8 cellular contexts compared by ENCODE assay signal in genomic region chr9:101387871-101388506, GRCh38. TPM values are rescaled to one million over a fixed set of nuclear protein-coding genes. Genes with fewer than 3 reads are reported as not detected.
DNase-seq lines count a peak whose midpoint lies in the region; ATAC-seq, FAIRE-seq and TF ChIP-seq lines count a peak whose summit lies in the region.

No MANE protein-coding gene starts in this region.

- H3K27ac Mint-ChIP-seq in stimulated activated naive CD8-positive, alpha-beta T cell treated with anti-CD3 and anti-CD28 coated beads, Interleukin-15, amount 100 ng/mL, for 72 hours: no peak overlapping the region

- CTCF ChIA-PET in K562 (lab: Yijun Ruan, JAX; ENCODE audit: low intra/inter-chr PET ratio): interaction anchor here (0.6 to 1.0 kb wide), 3 partner anchors 76 to 786 kb away, joined by 3 read pairs; no protein-coding TSS in a partner anchor

- no peaks in the 10 kb centered on the region for H3K27me3 Mint-ChIP-seq in stimulated activated naive CD8-positive, alpha-beta T cell treated with anti-CD3 and anti-CD28 coated beads, Interleukin-15, amount 100 ng/mL, for 72 hours

- TF ChIP-seq CTCF in K562 (IDR thresholded peaks at IDR 0.05 in 2 of 3, conservative IDR thresholded peaks at IDR 0.05 in 1 of 3; ENCODE audit: insufficient read depth in 2 of 3, low read depth in 1 of 3, low read length in 3 of 3): peak; percentile 47 to 74 (median 55); a peak in 3 of 6 replicates

- intact Hi-C loops in K562 (cut with micrococcal nuclease): loop anchor here (1.0 to 2.0 kb wide), 4 partner anchors 72 to 269 kb away; no protein-coding TSS in a partner anchor

- H2AFZ ChIP-seq in K562 (ENCODE audit: low read depth, low read length): no peak overlapping the region

- H3K9me3 ChIP-seq in K562 (replicated peaks; ENCODE audit: control insufficient read depth, insufficient read depth, low read depth, low read length): peaks cover 10% of the 10 kb centered on the region

- TF ChIP-seq POLR2A in K562 (conservative IDR thresholded peaks at IDR 0.05): no peak

- 56% methylated on average over 6 of the region's 6 CpGs for WGBS in K562 (ENCODE audit: insufficient coverage, low coverage, missing lambda C conversion rate)

- H3K27me3 ChIP-seq in K562 (ENCODE audit: control insufficient read depth in 2 of 2, insufficient read depth in 2 of 2, low read length in 2 of 2) (no peaks in the 10 kb centered on the region), layer of hippocampus (ENCODE audit: control insufficient read depth, insufficient read depth, low read length) (no peaks in the 10 kb centered on the region)

- no peaks in the 10 kb centered on the region for H3K9me1 ChIP-seq in K562 (ENCODE audit: control insufficient read depth, insufficient read depth, low read length)

- H4K20me1 ChIP-seq in K562 (replicated peaks; ENCODE audit: control insufficient read depth, insufficient read depth, low read length): no peaks in the 10 kb centered on the region

- no peak overlapping the region for H3K4me2 ChIP-seq in K562 (ENCODE audit: insufficient read depth, low read length)

- peaks cover 22% of the 10 kb centered on the region for H3K4me1 Mint-ChIP-seq in stimulated activated naive CD8-positive, alpha-beta T cell treated with anti-CD3 and anti-CD28 coated beads, Interleukin-15, amount 100 ng/mL, for 72 hours

- H3K27ac ChIP-seq in K562 (ENCODE audit: extremely low read depth, low read depth, low read length) (no peak overlapping the region), layer of hippocampus (ENCODE audit: low read depth, low read length) (peak overlapping the region; percentile 41)

- FAIRE-seq in K562 (lab: Jason Lieb, UNC): peak; percentile 70

- no peak overlapping the region for H3K9ac ChIP-seq in K562 (ENCODE audit: insufficient read depth in 1 of 2, low read depth in 2 of 2, low read length in 2 of 2)

- no TSS peak for BruUV-seq in K562 (replicated peaks; lab: Mats Ljungman, UMichigan)

- no peaks in the 10 kb centered on the region for H3K4me1 ChIP-seq in K562 (replicated peaks in 1 of 2; ENCODE audit: control insufficient read depth in 2 of 2, insufficient read depth in 2 of 2, low read length in 2 of 2)

- TF ChIP-seq RAD21 in K562 (CRISPR knock-in tag; conservative IDR thresholded peaks at IDR 0.05 in 1 of 2, IDR thresholded peaks at IDR 0.05 in 1 of 2): peak; percentile 15 to 53; a peak in 2 of 4 replicates

- TF ChIP-seq EP300 in K562 (IDR thresholded peaks at IDR 0.05; ENCODE audit: low read length): no peak

- no peak overlapping the region for H3K4me3 Mint-ChIP-seq in stimulated activated naive CD8-positive, alpha-beta T cell treated with anti-CD3 and anti-CD28 coated beads, Interleukin-15, amount 100 ng/mL, for 72 hours

- no peak overlapping the region for H3K4me3 ChIP-seq in K562

- POLR2A ChIA-PET in K562 (lab: Yijun Ruan, JAX): interaction anchor here (2.8 kb wide), 1 partner anchor 10 kb away, joined by 13 read pairs; the partner anchor contains the start of genes MRPL50 and ZNF189

- H3K9me3 Mint-ChIP-seq in stimulated activated naive CD8-positive, alpha-beta T cell treated with anti-CD3 and anti-CD28 coated beads, Interleukin-15, amount 100 ng/mL, for 72 hours: peaks cover 18 to 19% of the 10 kb centered on the region in 2 donors

- peaks cover 30% of the 10 kb centered on the region for H3K79me2 ChIP-seq in K562 (ENCODE audit: control insufficient read depth, insufficient read depth, low read length)

- no peak for DNase-seq in stimulated activated naive CD8-positive, alpha-beta T cell treated with anti-CD3 and anti-CD28 coated beads, Interleukin-15, amount 100 ng/mL, for 72 hours
- no peak for DNase-seq in stimulated activated naive CD8-positive, alpha-beta T cell treated with anti-CD3 and anti-CD28 coated beads, Interleukin-15, Interleukin-2, amounts not matched to agents 100 U/mL and 50 U/mL, for 24 hours
- DNase-seq in NCI-H446 (lab: John Stamatoyannopoulos, UW) (peak; percentile 5 to 69), K562 (ENCODE audit: extremely low read depth in 1 of 4, low spot score in 3 of 4) (peak in 2 of 4 experiments; percentile 33 to 76)

- in situ Hi-C loops in K562 (cut with MboI): no loop called here

- peak; percentile 78 for ATAC-seq in stimulated activated naive CD8-positive, alpha-beta T cell treated with anti-CD3 and anti-CD28 coated beads, Interleukin-15, amount 100 ng/mL, for 72 hours
- no peak for ATAC-seq in stimulated activated naive CD8-positive, alpha-beta T cell treated with anti-CD3 and anti-CD28 coated beads, Interleukin-15, Interleukin-2, amounts not matched to agents 100 U/mL and 50 U/mL, for 24 hours
- ATAC-seq in HG03066 (IDR thresholded peaks at IDR 0.05; ENCODE audit: low read depth, unreplicated experiment) (peak; percentile 63), K562 (peak; percentile 98), GM21528 (IDR thresholded peaks at IDR 0.05; ENCODE audit: low FRiP score, unreplicated experiment) (no peak), HG02840 (IDR thresholded peaks at IDR 0.05; ENCODE audit: low FRiP score, unreplicated experiment) (no peak)

- peaks cover 59% of the 10 kb centered on the region for H3K36me3 ChIP-seq in K562 (ENCODE audit: control insufficient read depth, insufficient read depth, low read length)

RNA-seq across cellular contexts. Expression of gene BAAT, which starts 3.2 kb away (rescaled TPM):
- 0.32 and 0.49 TPM in 2 replicates for total RNA-seq in K562 (2011; cell fraction: chromatin; rRNA removed; ENCODE audit: low replicate concordance)
- 0.17 and 0.39 TPM in 2 replicates for total RNA-seq in K562 (2011; cell fraction: nucleolus; rRNA removed)
- 0.22 and 0.46 TPM in 2 replicates for total RNA-seq in K562 (2011; cell fraction: nucleoplasm; rRNA removed)
- total RNA-seq in K562 (2014; rRNA removed): 0.24 and 0.32 TPM in 2 replicates
- 0.26 and 0.40 TPM in 2 replicates for total RNA-seq in K562 (2014; rRNA removed; fragmentation: Illumina TruSeq; extraction: Trizol)
- 0.25 and 0.26 TPM in 2 replicates for total RNA-seq in K562 (2015; rRNA removed; fragmentation: Illumina TruSeq; extraction: Trizol)
- 0.27 and 0.36 TPM in 2 replicates for total RNA-seq in K562 (2021)
- polyA plus RNA-seq in K562 (2011; rRNA removed): 0.17 and 0.23 TPM in 2 replicates
- polyA plus RNA-seq in K562 (2011; cell fraction: cytosol; rRNA removed): 0.04 and 0.22 TPM in 2 replicates
- 0.28 and 0.67 TPM in 2 replicates for polyA plus RNA-seq in K562 (2011; cell fraction: nucleus; rRNA removed)
- 0.15 and 0.16 TPM in 2 replicates for polyA plus RNA-seq in K562 (2012)
- 0.25 and 0.33 TPM in 2 replicates for polyA plus RNA-seq in K562 (2014; fragmentation: Illumina TruSeq; extraction: Trizol)
- polyA plus RNA-seq in K562 (2014; fragmentation: Nextera tagmentation; extraction: Ambion mirVana): under 1 TPM; 0.53 to 0.76 TPM
- polyA plus RNA-seq in K562 (2014; rRNA removed): 0.28 and 0.88 TPM in 2 replicates
- 0.14 and 0.15 TPM in 2 replicates for polyA minus RNA-seq in K562 (2011; rRNA and poly(A)+ RNA removed)
- not detected in 2 replicates for polyA minus RNA-seq in K562 (2011; cell fraction: cytosol; rRNA and poly(A)+ RNA removed)
- polyA minus RNA-seq in K562 (2011; cell fraction: nucleus; rRNA and poly(A)+ RNA removed): 0.13 and 0.22 TPM in 2 replicates

RNA-seq across cellular contexts. Expression of gene MRPL50, which starts 10.4 kb away (rescaled TPM):
- total RNA-seq in K562 (2011; cell fraction: chromatin; rRNA removed; ENCODE audit: low replicate concordance): 5.5 and 17.9 TPM in 2 replicates
- 3.6 and 3.8 TPM in 2 replicates for total RNA-seq in K562 (2011; cell fraction: nucleolus; rRNA removed)
- total RNA-seq in K562 (2011; cell fraction: nucleoplasm; rRNA removed): 13.2 and 25.3 TPM in 2 replicates
- total RNA-seq in K562 (2014; rRNA removed): 17.5 and 21.8 TPM in 2 replicates
- total RNA-seq in K562 (2014; rRNA removed; fragmentation: Illumina TruSeq; extraction: Trizol): 37.5 and 42.5 TPM in 2 replicates
- 34.0 and 37.4 TPM in 2 replicates for total RNA-seq in K562 (2015; rRNA removed; fragmentation: Illumina TruSeq; extraction: Trizol)
- 19.7 and 21.9 TPM in 2 replicates for total RNA-seq in K562 (2021)
- polyA plus RNA-seq in K562 (2011; rRNA removed): 34.4 and 46.7 TPM in 2 replicates
- 7.0 and 16.5 TPM in 2 replicates for polyA plus RNA-seq in K562 (2011; cell fraction: cytosol; rRNA removed)
- polyA plus RNA-seq in K562 (2011; cell fraction: nucleus; rRNA removed): 13.0 and 22.6 TPM in 2 replicates
- polyA plus RNA-seq in K562 (2012): 10.1 and 18.7 TPM in 2 replicates
- 31.9 and 36.9 TPM in 2 replicates for polyA plus RNA-seq in K562 (2014; fragmentation: Illumina TruSeq; extraction: Trizol)
- 100 to 1,000 TPM in 1 of 2 experiments, 10 to 100 TPM in 1; 80.1 to 107 TPM for polyA plus RNA-seq in K562 (2014; fragmentation: Nextera tagmentation; extraction: Ambion mirVana)
- polyA plus RNA-seq in K562 (2014; rRNA removed): 20.4 and 26.8 TPM in 2 replicates
- polyA minus RNA-seq in K562 (2011; rRNA and poly(A)+ RNA removed): 11.0 and 14.4 TPM in 2 replicates
- polyA minus RNA-seq in K562 (2011; cell fraction: cytosol; rRNA and poly(A)+ RNA removed): 3.0 and 3.5 TPM in 2 replicates
- 9.3 and 20.3 TPM in 2 replicates for polyA minus RNA-seq in K562 (2011; cell fraction: nucleus; rRNA and poly(A)+ RNA removed)

RNA-seq across cellular contexts. Expression of gene ZNF189, which starts 10.7 kb away (rescaled TPM):
- total RNA-seq in K562 (2011; cell fraction: chromatin; rRNA removed; ENCODE audit: low replicate concordance): 6.8 and 22.2 TPM in 2 replicates
- 4.7 and 6.1 TPM in 2 replicates for total RNA-seq in K562 (2011; cell fraction: nucleolus; rRNA removed)
- total RNA-seq in K562 (2011; cell fraction: nucleoplasm; rRNA removed): 7.3 and 9.5 TPM in 2 replicates
- total RNA-seq in K562 (2014; rRNA removed): 6.1 and 6.3 TPM in 2 replicates
- total RNA-seq in K562 (2014; rRNA removed; fragmentation: Illumina TruSeq; extraction: Trizol): 12.8 and 13.7 TPM in 2 replicates
- total RNA-seq in K562 (2015; rRNA removed; fragmentation: Illumina TruSeq; extraction: Trizol): 15.3 and 15.6 TPM in 2 replicates
- 7.4 and 8.5 TPM in 2 replicates for total RNA-seq in K562 (2021)
- 4.7 and 6.0 TPM in 2 replicates for polyA plus RNA-seq in K562 (2011; rRNA removed)
- 0.76 and 2.4 TPM in 2 replicates for polyA plus RNA-seq in K562 (2011; cell fraction: cytosol; rRNA removed)
- 5.0 and 5.7 TPM in 2 replicates for polyA plus RNA-seq in K562 (2011; cell fraction: nucleus; rRNA removed)
- polyA plus RNA-seq in K562 (2012): 5.9 and 7.2 TPM in 2 replicates
- 9.0 and 10.7 TPM in 2 replicates for polyA plus RNA-seq in K562 (2014; fragmentation: Illumina TruSeq; extraction: Trizol)
- polyA plus RNA-seq in K562 (2014; fragmentation: Nextera tagmentation; extraction: Ambion mirVana): 1 to 10 TPM; 2.4 to 3.5 TPM
- polyA plus RNA-seq in K562 (2014; rRNA removed): 6.4 TPM in 2 replicates
- 10.9 and 16.2 TPM in 2 replicates for polyA minus RNA-seq in K562 (2011; rRNA and poly(A)+ RNA removed)
- 2.3 and 3.6 TPM in 2 replicates for polyA minus RNA-seq in K562 (2011; cell fraction: cytosol; rRNA and poly(A)+ RNA removed)
- 9.2 and 19.4 TPM in 2 replicates for polyA minus RNA-seq in K562 (2011; cell fraction: nucleus; rRNA and poly(A)+ RNA removed)

RNA-seq across cellular contexts. Expression of gene ALDOB, which starts 47.6 kb away (rescaled TPM):
- total RNA-seq in K562 (2011; cell fraction: chromatin; rRNA removed; ENCODE audit: low replicate concordance): not detected in 2 replicates
- total RNA-seq in K562 (2011; cell fraction: nucleolus; rRNA removed): not detected in 2 replicates
- not detected in 2 replicates for total RNA-seq in K562 (2011; cell fraction: nucleoplasm; rRNA removed)
- total RNA-seq in K562 (2014; rRNA removed): not detected in 2 replicates
- total RNA-seq in K562 (2014; rRNA removed; fragmentation: Illumina TruSeq; extraction: Trizol): not detected in 2 replicates
- total RNA-seq in K562 (2015; rRNA removed; fragmentation: Illumina TruSeq; extraction: Trizol): not detected in 2 replicates
- 0.78 and 0.80 TPM in 2 replicates for total RNA-seq in K562 (2021)
- polyA plus RNA-seq in K562 (2011; rRNA removed): not detected in 2 replicates
- polyA plus RNA-seq in K562 (2011; cell fraction: cytosol; rRNA removed): not detected in 2 replicates
- polyA plus RNA-seq in K562 (2011; cell fraction: nucleus; rRNA removed): 0.10 TPM in 1 of 2 replicates, not detected in the other
- 0.06 TPM in 1 of 2 replicates, not detected in the other for polyA plus RNA-seq in K562 (2012)
- not detected in 2 replicates for polyA plus RNA-seq in K562 (2014; fragmentation: Illumina TruSeq; extraction: Trizol)
- polyA plus RNA-seq in K562 (2014; fragmentation: Nextera tagmentation; extraction: Ambion mirVana): not detected
- not detected in 2 replicates for polyA plus RNA-seq in K562 (2014; rRNA removed)
- not detected in 2 replicates for polyA minus RNA-seq in K562 (2011; rRNA and poly(A)+ RNA removed)
- polyA minus RNA-seq in K562 (2011; cell fraction: cytosol; rRNA and poly(A)+ RNA removed): not detected in 2 replicates
- not detected in 2 replicates for polyA minus RNA-seq in K562 (2011; cell fraction: nucleus; rRNA and poly(A)+ RNA removed)

Comparison
In these comparisons a context has a peak if more than half of its experiments do, and no peak if none do; other contexts are left out.
1. ATAC-seq: peak in stimulated activated naive CD8-positive, alpha-beta T cell treated with anti-CD3 and anti-CD28 coated beads, Interleukin-15, amount 100 ng/mL, for 72 hours (single experiment), HG03066 (single experiment) and K562 (single experiment); none in stimulated activated naive CD8-positive, alpha-beta T cell treated with anti-CD3 and anti-CD28 coated beads, Interleukin-15, Interleukin-2, amounts not matched to agents 100 U/mL and 50 U/mL, for 24 hours (single experiment), GM21528 (single experiment) and HG02840 (single experiment).
2. DNase-seq: peak in NCI-H446 (2 of 2); none in stimulated activated naive CD8-positive, alpha-beta T cell treated with anti-CD3 and anti-CD28 coated beads, Interleukin-15, amount 100 ng/mL, for 72 hours (0 of 2) and stimulated activated naive CD8-positive, alpha-beta T cell treated with anti-CD3 and anti-CD28 coated beads, Interleukin-15, Interleukin-2, amounts not matched to agents 100 U/mL and 50 U/mL, for 24 hours (single experiment).